In genomic region chr4:86831262-86832090, GRCh38 we compare ENCODE assay signal across 14 cellular contexts. TPM values are rescaled to one million over a fixed set of nuclear protein-coding genes. Genes with fewer than 3 reads are reported as not detected.
DNase-seq lines count a peak whose midpoint lies in the region; ATAC-seq and TF ChIP-seq lines count a peak whose summit lies in the region.
"Had no signal": no experiment of that assay in that cellular context is flagged by ENCODE, and none has a peak within 500 bp of the region (broad histone marks: within the 10 kb centered on the region; RNA-seq: fewer than 3 reads in every experiment).

No MANE protein-coding gene starts in this region.

- H3K4me1 Mint-ChIP-seq in activated CD4-positive, alpha-beta T cell treated with anti-CD3 and anti-CD28 coated beads for 36 hours: no peaks in the 10 kb centered on the region

- H3K4me3 Mint-ChIP-seq in activated CD4-positive, alpha-beta T cell treated with anti-CD3 and anti-CD28 coated beads for 36 hours: no peak overlapping the region
- H3K4me3 Mint-ChIP-seq: stimulated activated naive CD8-positive, alpha-beta T cell treated with anti-CD3 and anti-CD28 coated beads, Interleukin-15, Interleukin-2, amounts not matched to agents 100 ng/mL and 50 ng/mL, for 24 hours had no signal

- H3K27ac Mint-ChIP-seq in activated CD4-positive, alpha-beta T cell treated with anti-CD3 and anti-CD28 coated beads for 36 hours: no peak overlapping the region
- H3K27ac Mint-ChIP-seq: activated T-helper 2 cell treated with anti-CD3 and anti-CD28 coated beads, Interferon-gamma antibody, Interleukin-2, Interleukin-4, amounts not matched to agents 10 μg/mL and 5 μg/mL and 100 μg/mL, durations not matched to agents 14 hours and 24 hours and 36 hours; stimulated activated naive CD8-positive, alpha-beta T cell treated with anti-CD3 and anti-CD28 coated beads, Interleukin-15, Interleukin-2, amounts not matched to agents 100 ng/mL and 50 ng/mL, for 24 hours had no signal

- intact Hi-C loops in Right ventricle myocardium inferior (cut with DNase I): no loop called here
- intact Hi-C loops in activated CD4-positive, alpha-beta T cell treated with anti-CD3 and anti-CD28 coated beads for 36 hours (cut with DNase I, micrococcal nuclease): no loop called here

- CTCF ChIA-PET in activated CD4-positive, alpha-beta T cell treated with anti-CD3 and anti-CD28 coated beads for 36 hours (lab: Charles Lee): no interaction called here

- H3K36me3 Mint-ChIP-seq in activated CD4-positive, alpha-beta T cell treated with anti-CD3 and anti-CD28 coated beads for 36 hours (ENCODE audit: low read depth): no peaks in the 10 kb centered on the region

- TF ChIP-seq CTCF in 22Rv1 (IDR thresholded peaks at IDR 0.05) (no peak), HFF-Myc (IDR thresholded peaks at IDR 0.05; ENCODE audit: low read depth, low read length, missing control alignments) (no peak)

- H3K27me3 Mint-ChIP-seq in activated CD4-positive, alpha-beta T cell treated with anti-CD3 and anti-CD28 coated beads for 36 hours: no peaks in the 10 kb centered on the region
- H3K27me3 Mint-ChIP-seq: stimulated activated naive CD8-positive, alpha-beta T cell treated with anti-CD3 and anti-CD28 coated beads, Interleukin-15, Interleukin-2, amounts not matched to agents 100 ng/mL and 50 ng/mL, for 24 hours had no signal

- DNase-seq in HFF-Myc (ENCODE audit: extremely low read depth, low read depth): peak; percentile 91
- peak; percentile 82 for DNase-seq in SW480 (ENCODE audit: low spot score)
- peak; percentile 19 for DNase-seq in iPS-NIHi11 (ENCODE audit: low spot score)
- DNase-seq in central memory CD4-positive, alpha-beta T cell: no peak
- DNase-seq in Right ventricle myocardium inferior (ENCODE audit: missing footprints): no peak
- no peak for DNase-seq in C1 segment of cervical spinal cord (lab: John Stamatoyannopoulos, UW)
- no peak for DNase-seq in activated CD4-positive, alpha-beta T cell treated with anti-CD3 and anti-CD28 coated beads for 36 hours
- DNase-seq: Right ventricle myocardium superior had no signal

- no peaks in the 10 kb centered on the region for H3K9me3 Mint-ChIP-seq in activated CD4-positive, alpha-beta T cell treated with anti-CD3 and anti-CD28 coated beads for 36 hours (ENCODE audit: low read depth)
- H3K9me3 Mint-ChIP-seq: activated T-helper 2 cell treated with anti-CD3 and anti-CD28 coated beads, Interferon-gamma antibody, Interleukin-2, Interleukin-4, amounts not matched to agents 10 μg/mL and 5 μg/mL and 100 μg/mL, durations not matched to agents 14 hours and 24 hours and 36 hours; stimulated activated naive CD8-positive, alpha-beta T cell treated with anti-CD3 and anti-CD28 coated beads, Interleukin-15, Interleukin-2, amounts not matched to agents 100 ng/mL and 50 ng/mL, for 24 hours had no signal

- POLR2A ChIA-PET in activated CD4-positive, alpha-beta T cell treated with anti-CD3 and anti-CD28 coated beads for 36 hours (lab: Charles Lee): no interaction called here

- no peak for ATAC-seq in Right ventricle myocardium inferior
- ATAC-seq in activated CD4-positive, alpha-beta T cell treated with anti-CD3 and anti-CD28 coated beads for 36 hours: no peak

- H3K4me3 ChIP-seq in HFF-Myc (replicated peaks; ENCODE audit: low read depth, low read length): no peak overlapping the region
- H3K4me3 ChIP-seq: BLaER1 treated with 17β-estradiol and CSF1 and Interleukin-3, amounts not matched to agents 10 nM and 100 nM; gastrocnemius medialis had no signal

- peak overlapping the region; percentile 43 for H3K27ac ChIP-seq in 22Rv1
- H3K27ac ChIP-seq: BLaER1 treated with 17β-estradiol and CSF1 and Interleukin-3, amounts not matched to agents 10 nM and 100 nM; gastrocnemius medialis; parathyroid adenoma had no signal

RNA-seq across cellular contexts. Expression of gene SLC10A6, which starts 17.7 kb away (rescaled TPM):
- 0.35 TPM for total RNA-seq in Right ventricle myocardium inferior
- total RNA-seq in activated CD4-positive, alpha-beta T cell treated with anti-CD3 and anti-CD28 coated beads for 36 hours: not detected
- total RNA-seq: activated T-helper 2 cell treated with anti-CD3 and anti-CD28 coated beads, Interferon-gamma antibody, Interleukin-2, Interleukin-4, amounts not matched to agents 10 μg/mL and 5 μg/mL and 100 μg/mL, durations not matched to agents 14 hours and 24 hours and 36 hours had no signal

Comparison
In these comparisons a context has a peak if more than half of its experiments do, and no peak if none do; other contexts are left out.
1. DNase-seq: peak in HFF-Myc (single experiment), SW480 (single experiment) and iPS-NIHi11 (single experiment); none in central memory CD4-positive, alpha-beta T cell (single experiment), Right ventricle myocardium inferior (single experiment), C1 segment of cervical spinal cord (0 of 14) and activated CD4-positive, alpha-beta T cell treated with anti-CD3 and anti-CD28 coated beads for 36 hours (single experiment).